Comparison of ENCODE assay signal across 26 cellular contexts in the genomic region with DNA sequence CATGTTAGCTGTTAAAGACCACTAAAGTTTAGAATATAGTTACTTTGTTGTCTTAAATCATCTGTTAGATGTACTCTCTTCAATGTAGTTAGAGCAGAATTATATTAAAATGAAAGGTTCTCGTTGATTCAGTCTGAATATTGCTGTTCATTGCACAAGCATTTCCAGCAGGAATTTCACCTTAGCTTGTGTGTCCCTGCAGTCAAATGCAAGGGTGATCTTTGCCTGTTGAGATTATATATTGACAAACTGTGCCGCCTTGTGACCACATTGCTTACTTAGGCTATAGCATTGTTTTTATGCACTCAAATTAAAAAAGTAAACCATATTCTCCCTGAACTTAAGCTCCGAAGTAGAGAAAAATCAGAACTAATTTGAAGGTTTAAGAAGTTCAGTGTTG. TPM values are rescaled to one million over a fixed set of nuclear protein-coding genes. Genes with fewer than 3 reads are reported as not detected.
DNase-seq lines count a peak whose midpoint lies in the region; ATAC-seq, FAIRE-seq and TF ChIP-seq lines count a peak whose summit lies in the region.
"Had no signal": no experiment of that assay in that cellular context is flagged by ENCODE, and none has a peak within 500 bp of the region (broad histone marks: within the 10 kb centered on the region; RNA-seq: fewer than 3 reads in every experiment).

No MANE protein-coding gene starts in this region.

- no peak for TF ChIP-seq EP300 in A549 (IDR thresholded peaks at IDR 0.05)

- H3K9me3 ChIP-seq in A549 (no peaks in the 10 kb centered on the region), H9 (ENCODE audit: control insufficient read depth, low read depth, low read length) (no peaks in the 10 kb centered on the region)
- H3K9me3 ChIP-seq: MG63, suprapubic skin had no signal

- no peak for TF ChIP-seq RAD21 in A549 (conservative IDR thresholded peaks at IDR 0.05 in 1 of 2, IDR thresholded peaks at IDR 0.05 in 1 of 2)

- FAIRE-seq in A549 (lab: Jason Lieb, UNC): no peak
- FAIRE-seq: endothelial cell of umbilical vein, urothelium cell line had no signal

- H2BK12ac ChIP-seq in H9 (ENCODE audit: insufficient read length, low read depth, low read length): no peak overlapping the region

- H2BK20ac ChIP-seq in H9 (ENCODE audit: low read depth, low read length, poor library complexity, severe bottlenecking): no peak overlapping the region

- no peak overlapping the region for H3K56ac ChIP-seq in H9 (ENCODE audit: insufficient read length, low read depth, low read length)

- H4K91ac ChIP-seq in H9 (ENCODE audit: insufficient read length, low read depth, low read length): no peak overlapping the region

- no peak for ATAC-seq in A549
- no peak for ATAC-seq in HG03442 (IDR thresholded peaks at IDR 0.05; ENCODE audit: unreplicated experiment)
- no peak for ATAC-seq in GM19452 (IDR thresholded peaks at IDR 0.05; ENCODE audit: unreplicated experiment)
- ATAC-seq: Panc1 had no signal

- H3K4me2 ChIP-seq in A549 (0 out of 3 replicates have a peak overlapping the region, but pooled peaks have one; percentile 1), H9 (ENCODE audit: insufficient read depth, insufficient read length, low read length) (no peak overlapping the region)
- H3K4me2 ChIP-seq: smooth muscle cell had no signal

- H4K5ac ChIP-seq in H9 (ENCODE audit: insufficient read length, low read depth, low read length): no peak overlapping the region

- peak overlapping the region in 2 of 3 experiments; percentile 59 to 84; a peak in 2 of 7 replicates for H3K27ac Mint-ChIP-seq in H9
- H3K27ac Mint-ChIP-seq in dendritic cell treated with granulocyte-macrophage colony-stimulating factor and Interleukin-4, amounts not matched to agents 40 ng/mL and 50 ng/mL, for 4 days: peak overlapping the region; percentile 39
- H3K27ac Mint-ChIP-seq: memory B cell had no signal

- no peaks in the 10 kb centered on the region for H3K23me2 ChIP-seq in H9 (ENCODE audit: insufficient read length, low read depth, low read length, poor library complexity, severe bottlenecking)

- H3K18ac ChIP-seq in H9 (ENCODE audit: insufficient read length, low read depth, low read length): no peak overlapping the region

- H2AFZ ChIP-seq in H9 (ENCODE audit: low read length): no peak overlapping the region

- no peaks in the 10 kb centered on the region for H3K27me3 ChIP-seq in H9 (ENCODE audit: insufficient read depth, low read length)
- H3K27me3 ChIP-seq: MG63, suprapubic skin had no signal

- DNase-seq in A549 (ENCODE audit: low read depth in 1 of 2, low spot score in 1 of 2) (no peak), H9 (no peak), mucosa of gallbladder (ENCODE audit: low spot score) (peak; percentile 30), NCI-H1092 (lab: John Stamatoyannopoulos, UW) (no peak)
- DNase-seq: activated CD4-positive, CD25-positive, alpha-beta regulatory T cell treated with anti-CD3 and anti-CD28 coated beads, Interleukin-2, amount 50 U/mL, for 72 hours; activated CD8-positive, alpha-beta memory T cell treated with anti-CD3 and anti-CD28 coated beads for 24 hours; activated T-cell treated with anti-CD3 and anti-CD28 coated beads, Interleukin-2, amount 50 U/mL, for 1 hour; anterior cingulate cortex; glutamatergic neuron; MG63; NCI-H146; NCI-H510A; occipital lobe; retina; SIG-M5 had no signal

- H3K79me2 ChIP-seq in H9 (ENCODE audit: insufficient read depth, low read length): peaks cover 5% of the 10 kb centered on the region; the same call in 1 of the 2 replicates

- no peak overlapping the region for H3K9ac ChIP-seq in H9 (ENCODE audit: extremely low read depth, insufficient read length, low read length)

- no peak overlapping the region for H2AK5ac ChIP-seq in H9 (ENCODE audit: insufficient read length, low read length)

- H3K4me1 ChIP-seq in A549 (peaks cover 80% of the 10 kb centered on the region), H9 (ENCODE audit: insufficient read depth, low read length) (no peaks in the 10 kb centered on the region)

- H3K4ac ChIP-seq in H9 (ENCODE audit: low read depth, low read length): no peak overlapping the region

- TF ChIP-seq CTCF in A549 (IDR thresholded peaks at IDR 0.05) (no peak), H9 (conservative IDR thresholded peaks at IDR 0.05) (no peak)

- 75% methylated on average over 3 of the region's 3 CpGs for WGBS in A549 (ENCODE audit: missing lambda C conversion rate)
- no CpG with 5 or more reads among the region's 3 CpGs for WGBS in H9 (ENCODE audit: extremely low coverage, insufficient read length, low lambda C conversion rate)

- H2BK15ac ChIP-seq in H9 (ENCODE audit: low read depth, low read length): no peak overlapping the region

- H3K27ac ChIP-seq in A549 (peak overlapping the region in 1 of 2 experiments; percentile 9; a peak in 1 of 6 replicates), H9 (ENCODE audit: insufficient read length, low read depth, low read length) (no peak overlapping the region)
- H3K27ac ChIP-seq: C4-2B, suprapubic skin had no signal

- H3T11ph ChIP-seq in H9 (ENCODE audit: low read length): no peak overlapping the region

- no peak overlapping the region for H3K23ac ChIP-seq in H9 (ENCODE audit: insufficient read length, low read depth, low read length)

- H4K20me1 ChIP-seq in H9 (ENCODE audit: control insufficient read depth, insufficient read depth, insufficient read length): no peaks in the 10 kb centered on the region

- H3K4me3 Mint-ChIP-seq in H9: no peak overlapping the region; a peak in 1 of 5 replicates
- H3K4me3 Mint-ChIP-seq in dendritic cell treated with granulocyte-macrophage colony-stimulating factor and Interleukin-4, amounts not matched to agents 40 ng/mL and 50 ng/mL, for 4 days: no peak overlapping the region
- H3K4me3 Mint-ChIP-seq: central memory CD8-positive, alpha-beta T cell; memory B cell had no signal

- H4K8ac ChIP-seq in H9 (replicated peaks; ENCODE audit: insufficient read length, low read depth, low read length): no peak overlapping the region

- POLR2A ChIA-PET in A549 (lab: Yijun Ruan, JAX): interaction anchor here (1.0 to 1.5 kb wide), 2 partner anchors 10 to 40 kb away, joined by 3 to 4 read pairs; no protein-coding TSS in a partner anchor

- no peak for TF ChIP-seq POLR2A in A549 (IDR thresholded peaks at IDR 0.05; ENCODE audit: low read length)

- H3K4me3 ChIP-seq in A549: no peak overlapping the region
- H3K4me3 ChIP-seq: MG63, smooth muscle cell, suprapubic skin had no signal

- intact Hi-C loops in dendritic cell treated with granulocyte-macrophage colony-stimulating factor and Interleukin-4, amounts not matched to agents 40 ng/mL and 50 ng/mL, for 4 days (cut with micrococcal nuclease): no loop called here

- no peaks in the 10 kb centered on the region for H3K9me3 Mint-ChIP-seq in H9
- no peaks in the 10 kb centered on the region for H3K9me3 Mint-ChIP-seq in dendritic cell treated with granulocyte-macrophage colony-stimulating factor and Interleukin-4, amounts not matched to agents 40 ng/mL and 50 ng/mL, for 4 days
- H3K9me3 Mint-ChIP-seq: central memory CD8-positive, alpha-beta T cell; memory B cell had no signal

- H2BK5ac ChIP-seq in H9 (ENCODE audit: insufficient read length, low read length): no peak overlapping the region

- H3K27me3 Mint-ChIP-seq in H9 (ENCODE audit: low read depth): no peaks in the 10 kb centered on the region
- H3K27me3 Mint-ChIP-seq in dendritic cell treated with granulocyte-macrophage colony-stimulating factor and Interleukin-4, amounts not matched to agents 40 ng/mL and 50 ng/mL, for 4 days: no peaks in the 10 kb centered on the region
- H3K27me3 Mint-ChIP-seq: central memory CD8-positive, alpha-beta T cell; memory B cell had no signal

- H3K4me1 Mint-ChIP-seq in H9: peaks cover 0 to 4% of the 10 kb centered on the region in 2 experiments; a peak in 1 of 4 replicates
- peaks cover 11% of the 10 kb centered on the region for H3K4me1 Mint-ChIP-seq in dendritic cell treated with granulocyte-macrophage colony-stimulating factor and Interleukin-4, amounts not matched to agents 40 ng/mL and 50 ng/mL, for 4 days (ENCODE audit: low read depth)
- H3K4me1 Mint-ChIP-seq: memory B cell had no signal

- H3K79me1 ChIP-seq in H9 (ENCODE audit: insufficient read depth, low read depth, low read length, poor library complexity, severe bottlenecking): peaks cover 9% of the 10 kb centered on the region

- peaks cover 8 to 49% (median 36%) of the 10 kb centered on the region in 3 experiments; a peak in 6 of 7 replicates for H3K36me3 Mint-ChIP-seq in H9 (ENCODE audit: insufficient read depth in 1 of 3, low read depth in 3 of 3)
- peaks cover 72% of the 10 kb centered on the region for H3K36me3 Mint-ChIP-seq in dendritic cell treated with granulocyte-macrophage colony-stimulating factor and Interleukin-4, amounts not matched to agents 40 ng/mL and 50 ng/mL, for 4 days (ENCODE audit: low read depth)

- H2BK120ac ChIP-seq in H9 (ENCODE audit: low read depth, low read length, poor library complexity, severe bottlenecking): no peak overlapping the region

- CTCF ChIA-PET in A549 (lab: Yijun Ruan, JAX): interaction anchor here (0.5 to 1.3 kb wide), 4 partner anchors 10 to 1153 kb away, joined by 4 to 6 read pairs (median 4); no protein-coding TSS in a partner anchor

- H3K14ac ChIP-seq in H9 (ENCODE audit: insufficient read depth, low read length): no peak overlapping the region

TF ChIP-seq in A549, 52 proteins besides CTCF, POLR2A, EP300 and RAD21:
- TF ChIP-seq CEBPB (IDR thresholded peaks at IDR 0.05) (no peak), ZFP36 (IDR thresholded peaks at IDR 0.05; ENCODE audit: borderline replicate concordance, partially characterized antibody) (no peak), JUN (IDR thresholded peaks at IDR 0.05) (no peak), MYC (IDR thresholded peaks at IDR 0.05; ENCODE audit: borderline replicate concordance, low read length) (no peak), PHF8 (IDR thresholded peaks at IDR 0.05; ENCODE audit: borderline replicate concordance, low read depth) (no peak), HOXB5 (CRISPR knock-in tag; IDR thresholded peaks at IDR 0.05) (no peak), HOXA7 (CRISPR knock-in tag; IDR thresholded peaks at IDR 0.05) (no peak), JUNB (IDR thresholded peaks at IDR 0.05) (no peak), ZNF302 (CRISPR knock-in tag; IDR thresholded peaks at IDR 0.05) (no peak), CHD2 (IDR thresholded peaks at IDR 0.05; ENCODE audit: low read length, partially characterized antibody) (no peak)
- TF ChIP-seq, protein P1, sequence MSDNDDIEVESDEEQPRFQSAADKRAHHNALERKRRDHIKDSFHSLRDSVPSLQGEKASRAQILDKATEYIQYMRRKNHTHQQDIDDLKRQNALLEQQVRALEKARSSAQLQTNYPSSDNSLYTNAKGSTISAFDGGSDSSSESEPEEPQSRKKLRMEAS (IDR thresholded peaks at IDR 0.05): no peak

RNA-seq across cellular contexts. Expression of a gene that starts 39.5 kb away (rescaled TPM):
- polyA plus RNA-seq in A549 (2011; rRNA removed) (415 and 431 TPM in 2 replicates), A549 (2017; fragmentation: RNase III; extraction: RNeasy Plus Mini Kit Qiagen cat#74134 plus additional on column Dnase treatment) (328 to 356 TPM (median 342 TPM) in 3 replicates)
- polyA plus RNA-seq in A549 (2012; cell fraction: cytosol; rRNA removed): 264 and 317 TPM in 2 replicates
- polyA plus RNA-seq in A549 (2012; cell fraction: nucleus; rRNA removed): 658 and 717 TPM in 2 replicates
- polyA minus RNA-seq in A549 (2011; rRNA and poly(A)+ RNA removed): 375 and 407 TPM in 2 replicates
- total RNA-seq in H9 (2021) (257 and 260 TPM in 2 replicates), mucosa of gallbladder (248 TPM)
